22 cellular contexts compared by ENCODE assay signal in the genomic region with DNA sequence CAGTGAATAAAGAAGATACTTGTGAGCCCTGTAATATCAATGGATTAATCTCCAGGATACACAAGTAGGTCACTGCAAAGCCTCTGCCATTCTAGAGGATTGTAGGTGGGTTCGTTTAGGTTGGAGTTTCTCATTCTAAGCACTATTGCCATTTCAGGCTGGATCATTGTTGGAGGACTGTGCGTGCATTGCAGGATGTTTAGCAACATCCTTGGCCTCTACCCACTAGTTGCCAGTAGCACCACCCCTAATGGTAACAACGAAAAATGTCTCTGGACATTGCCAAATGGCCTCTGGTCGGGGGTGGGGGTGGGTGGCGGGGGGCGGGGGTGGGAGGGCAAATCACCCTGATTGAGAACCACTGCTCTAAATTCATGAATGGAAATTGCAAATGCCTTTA.
"Had no signal": no experiment of that assay in that cellular context is flagged by ENCODE, and none has a peak within 500 bp of the region (broad histone marks: within the 10 kb centered on the region; RNA-seq: fewer than 3 reads in every experiment).

No MANE protein-coding gene starts in this region.

- H3K27ac ChIP-seq: epithelial cell of prostate, esophagus muscularis mucosa, gastrocnemius medialis, heart right ventricle, psoas muscle, spleen, tibial artery, upper lobe of left lung, uterus had no signal

- DNase-seq: effector memory CD8-positive, alpha-beta T cell; gastrocnemius medialis; heart right ventricle; hypothalamus; kidney glomerular epithelial cell; mammary epithelial cell; naive thymus-derived CD4-positive, alpha-beta T cell; nephron progenitor cell; psoas muscle; retina; spleen; stimulated activated CD4-positive, alpha-beta T cell treated with anti-CD3 and anti-CD28 coated beads, Interleukin-15, amount 100 ng/mL, for 24 hours; stimulated activated CD4-positive, alpha-beta T cell treated with anti-CD3 and anti-CD28 coated beads, Interleukin-1b, Interleukin-23, amount 100 ng/mL, for 48 hours; stimulated activated CD4-positive, alpha-beta T cell treated with anti-CD3 and anti-CD28 coated beads, Interleukin-4, amount 100 ng/mL, for 24 hours; tibial artery; upper lobe of left lung; uterus had no signal

- H3K36me3 Mint-ChIP-seq: stimulated activated memory B cell treated with anti-CD40 and anti-IgM and Interleukin-4, amounts not matched to agents 10 μg/mL and 1 μg/mL and 100 μg/mL, for 72 hours had no signal

- H3K4me3 ChIP-seq: esophagus muscularis mucosa, gastrocnemius medialis, heart right ventricle, psoas muscle, spleen, tibial artery, upper lobe of left lung, uterus had no signal

- H3K27me3 ChIP-seq: esophagus muscularis mucosa, gastrocnemius medialis, heart right ventricle, spleen, tibial artery, upper lobe of left lung, uterus had no signal

- H3K27me3 Mint-ChIP-seq: effector memory CD8-positive, alpha-beta T cell; stimulated activated memory B cell treated with anti-CD40 and anti-IgM and Interleukin-4, amounts not matched to agents 10 μg/mL and 1 μg/mL and 100 μg/mL, for 72 hours; stimulated activated naive CD8-positive, alpha-beta T cell treated with anti-CD3 and anti-CD28 coated beads, Interleukin-15, Interleukin-2, amounts not matched to agents 100 ng/mL and 50 ng/mL, for 24 hours had no signal

- ATAC-seq: effector memory CD8-positive, alpha-beta T cell; gastrocnemius medialis; heart right ventricle; naive thymus-derived CD4-positive, alpha-beta T cell; psoas muscle; sciatic nerve; stimulated activated memory B cell treated with anti-CD40 and anti-IgM and Interleukin-4, amounts not matched to agents 10 μg/mL and 1 μg/mL and 100 μg/mL, for 72 hours had no signal

- H3K9me3 Mint-ChIP-seq: effector memory CD8-positive, alpha-beta T cell; nephron progenitor cell; stimulated activated memory B cell treated with anti-CD40 and anti-IgM and Interleukin-4, amounts not matched to agents 10 μg/mL and 1 μg/mL and 100 μg/mL, for 72 hours; stimulated activated naive CD8-positive, alpha-beta T cell treated with anti-CD3 and anti-CD28 coated beads, Interleukin-15, Interleukin-2, amounts not matched to agents 100 ng/mL and 50 ng/mL, for 24 hours had no signal

- H3K4me3 Mint-ChIP-seq: effector memory CD8-positive, alpha-beta T cell; nephron progenitor cell; stimulated activated memory B cell treated with anti-CD40 and anti-IgM and Interleukin-4, amounts not matched to agents 10 μg/mL and 1 μg/mL and 100 μg/mL, for 72 hours; stimulated activated naive CD8-positive, alpha-beta T cell treated with anti-CD3 and anti-CD28 coated beads, Interleukin-15, Interleukin-2, amounts not matched to agents 100 ng/mL and 50 ng/mL, for 24 hours had no signal

- H3K27ac Mint-ChIP-seq: effector memory CD8-positive, alpha-beta T cell; naive thymus-derived CD4-positive, alpha-beta T cell; nephron progenitor cell; stimulated activated memory B cell treated with anti-CD40 and anti-IgM and Interleukin-4, amounts not matched to agents 10 μg/mL and 1 μg/mL and 100 μg/mL, for 72 hours; stimulated activated naive CD8-positive, alpha-beta T cell treated with anti-CD3 and anti-CD28 coated beads, Interleukin-15, Interleukin-2, amounts not matched to agents 100 ng/mL and 50 ng/mL, for 24 hours had no signal

- H3K36me3 ChIP-seq: esophagus muscularis mucosa, gastrocnemius medialis, heart right ventricle, spleen, tibial artery, upper lobe of left lung, uterus had no signal
